In genomic region chr6:156789081-156789943, GRCh38 we compare ENCODE assay signal across 20 cellular contexts. TPM values are rescaled to one million over a fixed set of nuclear protein-coding genes. Genes with fewer than 3 reads are reported as not detected.
DNase-seq lines count a peak whose midpoint lies in the region; ATAC-seq and TF ChIP-seq lines count a peak whose summit lies in the region.
"Had no signal": no experiment of that assay in that cellular context is flagged by ENCODE, and none has a peak within 500 bp of the region (broad histone marks: within the 10 kb centered on the region; RNA-seq: fewer than 3 reads in every experiment).

No MANE protein-coding gene starts in this region.

- H3K4me1 Mint-ChIP-seq in activated T-cell treated with anti-CD3 and anti-CD28 coated beads, Interleukin-2, amount 50 U/mL, for 24 hours (ENCODE audit: low read depth), result peaks cover 94% of the 10 kb centered on the region
- peaks cover 88% of the 10 kb centered on the region for H3K4me1 Mint-ChIP-seq in activated T-cell treated with anti-CD3 and anti-CD28 coated beads, Interleukin-2, amount 50 U/mL, for 4 hours (ENCODE audit: low read depth)
- H3K4me1 Mint-ChIP-seq in activated T-helper 17 cell treated with anti-CD3 and anti-CD28 coated beads, Interleukin-2, amount 50 U/mL, for 72 hours, result peaks cover 57% of the 10 kb centered on the region
- peaks cover 60% of the 10 kb centered on the region for H3K4me1 Mint-ChIP-seq in neural progenitor cell

- H3K27me3 Mint-ChIP-seq in activated T-cell treated with anti-CD3 and anti-CD28 coated beads, Interleukin-2, amount 50 U/mL, for 24 hours, result no peaks in the 10 kb centered on the region
- no peaks in the 10 kb centered on the region for H3K27me3 Mint-ChIP-seq in activated T-cell treated with anti-CD3 and anti-CD28 coated beads, Interleukin-2, amount 50 U/mL, for 4 hours (ENCODE audit: low read depth)
- H3K27me3 Mint-ChIP-seq in activated T-helper 17 cell treated with anti-CD3 and anti-CD28 coated beads, Interleukin-2, amount 50 U/mL, for 72 hours, result no peaks in the 10 kb centered on the region
- peaks cover 2% of the 10 kb centered on the region for H3K27me3 Mint-ChIP-seq in neural progenitor cell (ENCODE audit: insufficient read depth, low read depth)
- H3K27me3 Mint-ChIP-seq: activated CD4-positive, alpha-beta T cell treated with anti-CD3 and anti-CD28 coated beads, Interleukin-2, amount 10 ng/mL, durations not matched to agents 24 days and 14 days had no signal

- H3K36me3 Mint-ChIP-seq in activated T-cell treated with anti-CD3 and anti-CD28 coated beads, Interleukin-2, amount 50 U/mL, for 24 hours (ENCODE audit: low read depth), result peaks cover 41% of the 10 kb centered on the region
- peaks cover 11% of the 10 kb centered on the region for H3K36me3 Mint-ChIP-seq in activated T-cell treated with anti-CD3 and anti-CD28 coated beads, Interleukin-2, amount 50 U/mL, for 4 hours (ENCODE audit: insufficient read depth)
- peaks cover 32% of the 10 kb centered on the region for H3K36me3 Mint-ChIP-seq in activated T-helper 17 cell treated with anti-CD3 and anti-CD28 coated beads, Interleukin-2, amount 50 U/mL, for 72 hours (ENCODE audit: low read depth)
- H3K36me3 Mint-ChIP-seq in neural progenitor cell, result peaks cover 5% of the 10 kb centered on the region
- H3K36me3 Mint-ChIP-seq: activated naive CD4-positive, alpha-beta T cell treated with anti-CD3 and anti-CD28 coated beads, Interleukin-2, amount 50 U/mL, for 72 hours had no signal

- peak overlapping the region; percentile 3 for H3K27ac Mint-ChIP-seq in activated T-cell treated with anti-CD3 and anti-CD28 coated beads, Interleukin-2, amount 50 U/mL, for 24 hours
- H3K27ac Mint-ChIP-seq in activated T-helper 17 cell treated with anti-CD3 and anti-CD28 coated beads, Interleukin-2, amount 50 U/mL, for 72 hours, result peak overlapping the region; percentile 9
- no peak overlapping the region for H3K27ac Mint-ChIP-seq in neural progenitor cell
- H3K27ac Mint-ChIP-seq: activated CD4-positive, alpha-beta T cell treated with anti-CD3 and anti-CD28 coated beads, Interleukin-2, amount 10 ng/mL, durations not matched to agents 24 days and 14 days; activated naive CD4-positive, alpha-beta T cell treated with anti-CD3 and anti-CD28 coated beads, Interleukin-2, amount 50 U/mL, for 72 hours had no signal

- in situ Hi-C loops in HAP-1 (cut with MboI; ENCODE audit: low sequenced_read_pairs), result loop anchor here (10.0 kb wide), 1 partner anchor 155 kb away; no protein-coding TSS in a partner anchor

- no peak for TF ChIP-seq CTCF in neural progenitor cell (IDR thresholded peaks at IDR 0.05)

- H3K9me3 ChIP-seq in HAP-1 (no peaks in the 10 kb centered on the region), neural progenitor cell (ENCODE audit: low read depth) (no peaks in the 10 kb centered on the region)
- H3K9me3 ChIP-seq: body of pancreas, colonic mucosa, thyroid gland had no signal

- H3K4me3 ChIP-seq in HAP-1, result no peak overlapping the region
- no peak overlapping the region for H3K4me3 ChIP-seq in neural progenitor cell
- H3K4me3 ChIP-seq: body of pancreas, colonic mucosa, thyroid gland had no signal

- H2AFZ ChIP-seq in neural progenitor cell (replicated peaks), result no peak overlapping the region

- H3K4me1 ChIP-seq in HAP-1, result peaks cover 40% of the 10 kb centered on the region
- peaks cover 40% of the 10 kb centered on the region for H3K4me1 ChIP-seq in neural progenitor cell
- H3K4me1 ChIP-seq: colonic mucosa had no signal

- H3K4me3 Mint-ChIP-seq in activated T-cell treated with anti-CD3 and anti-CD28 coated beads, Interleukin-2, amount 50 U/mL, for 24 hours, result no peak overlapping the region
- H3K4me3 Mint-ChIP-seq in activated T-cell treated with anti-CD3 and anti-CD28 coated beads, Interleukin-2, amount 50 U/mL, for 4 hours, result no peak overlapping the region
- peak overlapping the region; percentile 32 for H3K4me3 Mint-ChIP-seq in activated T-helper 17 cell treated with anti-CD3 and anti-CD28 coated beads, Interleukin-2, amount 50 U/mL, for 72 hours
- no peak overlapping the region for H3K4me3 Mint-ChIP-seq in neural progenitor cell
- H3K4me3 Mint-ChIP-seq: activated CD4-positive, alpha-beta T cell treated with anti-CD3 and anti-CD28 coated beads, Interleukin-2, amount 10 ng/mL, durations not matched to agents 24 days and 14 days had no signal

- peaks cover 17% of the 10 kb centered on the region for H3F3A ChIP-seq in neural progenitor cell (ENCODE audit: low read depth)

- no peak for DNase-seq in activated T-cell treated with anti-CD3 and anti-CD28 coated beads, Interleukin-2, amount 50 U/mL, for 24 hours
- no peak for DNase-seq in activated T-cell treated with anti-CD3 and anti-CD28 coated beads, Interleukin-2, amount 50 U/mL, for 4 hours
- peak; percentile 52 to 91 for DNase-seq in HAP-1 (ENCODE audit: low spot score in 2 of 2)
- DNase-seq in neural progenitor cell (ENCODE audit: low spot score), result no peak
- DNase-seq in NCI-H82 treated with DMSO at 0.1 percent for 48 hours (lab: John Stamatoyannopoulos, UW; ENCODE audit: unreplicated experiment), result no peak
- DNase-seq in AML-193 (lab: John Stamatoyannopoulos, UW), result no peak
- DNase-seq in NCI-H524 (lab: John Stamatoyannopoulos, UW), result no peak
- DNase-seq: activated CD4-positive, alpha-beta T cell treated with anti-CD3 and anti-CD28 coated beads, Interleukin-2, amount 10 ng/mL, durations not matched to agents 24 days and 14 days; activated T-cell treated with anti-CD3 and anti-CD28 coated beads for 4 hours; body of pancreas; colonic mucosa; HCEC 1CT; hypothalamus; kidney; NCI-H1436 treated with DMSO at 0.1 percent for 48 hours; NCI-H82; thyroid gland had no signal

- H3K4me2 ChIP-seq in neural progenitor cell, result peak overlapping the region; percentile 12

- H3K9me3 Mint-ChIP-seq in activated T-cell treated with anti-CD3 and anti-CD28 coated beads, Interleukin-2, amount 50 U/mL, for 24 hours, result no peaks in the 10 kb centered on the region
- H3K9me3 Mint-ChIP-seq in activated T-cell treated with anti-CD3 and anti-CD28 coated beads, Interleukin-2, amount 50 U/mL, for 4 hours, result no peaks in the 10 kb centered on the region
- no peaks in the 10 kb centered on the region for H3K9me3 Mint-ChIP-seq in activated T-helper 17 cell treated with anti-CD3 and anti-CD28 coated beads, Interleukin-2, amount 50 U/mL, for 72 hours
- no peaks in the 10 kb centered on the region for H3K9me3 Mint-ChIP-seq in neural progenitor cell
- H3K9me3 Mint-ChIP-seq: activated CD4-positive, alpha-beta T cell treated with anti-CD3 and anti-CD28 coated beads, Interleukin-2, amount 10 ng/mL, durations not matched to agents 24 days and 14 days; activated naive CD4-positive, alpha-beta T cell treated with anti-CD3 and anti-CD28 coated beads, Interleukin-2, amount 50 U/mL, for 72 hours had no signal

- ATAC-seq in activated T-cell treated with anti-CD3 and anti-CD28 coated beads, Interleukin-2, amount 50 U/mL, for 4 hours, result no peak
- peak; percentile 44 for ATAC-seq in activated T-helper 17 cell treated with anti-CD3 and anti-CD28 coated beads, Interleukin-2, amount 50 U/mL, for 72 hours (replicated peaks)
- ATAC-seq: body of pancreas had no signal

- H4K20me1 ChIP-seq in neural progenitor cell (ENCODE audit: low read depth), result peaks cover 100% of the 10 kb centered on the region

- H3K9ac ChIP-seq in neural progenitor cell, result no peak overlapping the region

- H3K36me3 ChIP-seq in HAP-1 (replicated peaks), result no peaks in the 10 kb centered on the region
- no peaks in the 10 kb centered on the region for H3K36me3 ChIP-seq in neural progenitor cell
- H3K36me3 ChIP-seq: colonic mucosa, thyroid gland had no signal

- H3K27me3 ChIP-seq in HAP-1 (ENCODE audit: low read depth), result no peaks in the 10 kb centered on the region
- no peaks in the 10 kb centered on the region for H3K27me3 ChIP-seq in neural progenitor cell
- H3K27me3 ChIP-seq: body of pancreas, colonic mucosa, thyroid gland had no signal

- peaks cover 100% of the 10 kb centered on the region for H3K79me2 ChIP-seq in neural progenitor cell (ENCODE audit: low read depth)

- no peak overlapping the region for H3K27ac ChIP-seq in neural progenitor cell
- H3K27ac ChIP-seq: body of pancreas, C4-2B, colonic mucosa, thyroid gland had no signal

RNA-seq across cellular contexts. Expression of gene ARID1B, which starts 12.1 kb away (rescaled TPM):
- total RNA-seq in activated T-cell treated with anti-CD3 and anti-CD28 coated beads, Interleukin-2, amount 50 U/mL, for 4 hours, result 10 to 100 TPM; 45.6 to 46.6 (median 46.0) TPM
- total RNA-seq in activated T-helper 17 cell treated with anti-CD3 and anti-CD28 coated beads, Interleukin-2, amount 50 U/mL, for 72 hours, result 10 to 100 TPM; 66.7 to 67.3 TPM
- total RNA-seq in neural progenitor cell (ENCODE audit: low replicate concordance), result 52.8 and 62.1 TPM in 2 replicates

Comparison
In these comparisons a context has a peak if more than half of its experiments do, and no peak if none do; other contexts are left out.
1. DNase-seq: peak in HAP-1 (2 of 2); none in activated T-cell treated with anti-CD3 and anti-CD28 coated beads, Interleukin-2, amount 50 U/mL, for 24 hours (single experiment), activated T-cell treated with anti-CD3 and anti-CD28 coated beads, Interleukin-2, amount 50 U/mL, for 4 hours (single experiment), neural progenitor cell (single experiment), NCI-H82 treated with DMSO at 0.1 percent for 48 hours (single experiment), AML-193 (0 of 2) and NCI-H524 (0 of 2).